Comparison of ENCODE assay signal across 8 cellular contexts in genomic region chr16:23803591-23804123, GRCh38. TPM values are rescaled to one million over a fixed set of nuclear protein-coding genes. Genes with fewer than 3 reads are reported as not detected.
DNase-seq lines count a peak whose midpoint lies in the region; FAIRE-seq and TF ChIP-seq lines count a peak whose summit lies in the region.

No MANE protein-coding gene starts in this region.

- H3K4me3 ChIP-seq in DOHH2 (ENCODE audit: low read length) (no peak overlapping the region), endothelial cell of umbilical vein (replicated peaks in 1 of 3; ENCODE audit: insufficient read depth in 1 of 3, low read depth in 1 of 3, low read length in 3 of 3) (no peak overlapping the region), stomach (no peak overlapping the region)

- TF ChIP-seq POLR2A in endothelial cell of umbilical vein (IDR thresholded peaks at IDR 0.05; ENCODE audit: low read depth, low read length) = no peak
- no peak for TF ChIP-seq POLR2A in stomach (IDR thresholded peaks at IDR 0.05)

- no peak overlapping the region for H3K27ac Mint-ChIP-seq in nephron progenitor cell

- TF ChIP-seq EP300 in stomach (IDR thresholded peaks at IDR 0.05) = no peak

- H3K27me3 ChIP-seq in DOHH2 (ENCODE audit: control insufficient read depth, low read length) (peaks cover 6% of the 10 kb centered on the region), endothelial cell of umbilical vein (ENCODE audit: control insufficient read depth in 2 of 2, insufficient read depth in 2 of 2, low read length in 2 of 2) (no peaks in the 10 kb centered on the region), stomach (peaks cover 0 to 13% (median 0%) of the 10 kb centered on the region in 3 donors)

- H3K9me3 ChIP-seq in DOHH2 (ENCODE audit: control insufficient read depth, insufficient read depth, low read length) (no peaks in the 10 kb centered on the region), endothelial cell of umbilical vein (replicated peaks; ENCODE audit: control insufficient read depth, insufficient read depth, low read length) (no peaks in the 10 kb centered on the region), stomach (no peaks in the 10 kb centered on the region)

- H3K9me3 Mint-ChIP-seq in nephron progenitor cell = no peaks in the 10 kb centered on the region

- FAIRE-seq in endothelial cell of umbilical vein (lab: Jason Lieb, UNC) = peak; percentile 24

- peaks cover 15% of the 10 kb centered on the region for H3K27me3 Mint-ChIP-seq in nephron progenitor cell (ENCODE audit: low read depth, poor library complexity)

- TF ChIP-seq CTCF in DOHH2 (IDR thresholded peaks at IDR 0.05; ENCODE audit: low read depth, low read length, poor library complexity, severe bottlenecking) (peak; percentile 80), endothelial cell of umbilical vein (IDR thresholded peaks at IDR 0.05; ENCODE audit: extremely low read depth in 1 of 2, insufficient read depth in 1 of 2, low read depth in 1 of 2, low read length in 2 of 2) (peak; percentile 16 to 37), nephron progenitor cell (IDR thresholded peaks at IDR 0.05) (peak; percentile 41), stomach (IDR thresholded peaks at IDR 0.05) (peak in 4 of 7 experiments; percentile 19 to 47 (median 32))

- POLR2A ChIA-PET in HEK293T (lab: Yijun Ruan, JAX) (no interaction called here), endothelial cell of umbilical vein (lab: Charles Lee) (no interaction called here)

- peaks cover 13% of the 10 kb centered on the region for H3K4me1 ChIP-seq in DOHH2 (ENCODE audit: control insufficient read depth, low read length)
- H3K4me1 ChIP-seq in endothelial cell of umbilical vein (ENCODE audit: control insufficient read depth, extremely low read depth, insufficient read depth, low read length) = no peaks in the 10 kb centered on the region
- H3K4me1 ChIP-seq in stomach = peaks cover 0 to 17% (median 10%) of the 10 kb centered on the region in 4 donors

- H3K9me1 ChIP-seq in endothelial cell of umbilical vein (replicated peaks; ENCODE audit: control insufficient read depth, extremely low read depth, insufficient read depth, low read length) = no peaks in the 10 kb centered on the region

- no peaks in the 10 kb centered on the region for H3K79me2 ChIP-seq in DOHH2 (ENCODE audit: control insufficient read depth, low read length)
- H3K79me2 ChIP-seq in endothelial cell of umbilical vein (ENCODE audit: control insufficient read depth, insufficient read depth, low read length) = no peaks in the 10 kb centered on the region

- no peaks in the 10 kb centered on the region for H3K4me1 Mint-ChIP-seq in nephron progenitor cell

- DNase-seq in HEK293T (ENCODE audit: extremely low spot score) (peak; percentile 65), NCI-H748 treated with DMSO at 0.1 percent for 48 hours (lab: John Stamatoyannopoulos, UW) (peak; percentile 11), endothelial cell of umbilical vein (ENCODE audit: low read depth, low spot score) (peak; percentile 15), nephron progenitor cell (peak; percentile 57), stomach (peak; percentile 47), mesenteric fat pad (ENCODE audit: low spot score) (no peak)
- DNase-seq in activated CD8-positive, alpha-beta memory T cell treated with anti-CD3 and anti-CD28 coated beads for 24 hours = peak; percentile 83

- no peak overlapping the region for H2AFZ ChIP-seq in endothelial cell of umbilical vein (ENCODE audit: low read depth, low read length)

- 6 to 9% (median 7%) methylated on average over 9 of the region's 9 CpGs for WGBS in stomach, 5 donors

- H3K36me3 Mint-ChIP-seq in nephron progenitor cell (ENCODE audit: low read depth) = no peaks in the 10 kb centered on the region

- H4K20me1 ChIP-seq in DOHH2 (ENCODE audit: control insufficient read depth, insufficient read depth, low read depth, low read length) = no peaks in the 10 kb centered on the region
- H4K20me1 ChIP-seq in endothelial cell of umbilical vein (replicated peaks; ENCODE audit: control insufficient read depth, extremely low read depth, insufficient read depth, low read length) = no peaks in the 10 kb centered on the region

- CTCF ChIA-PET in HEK293T (lab: Yijun Ruan, JAX) = interaction anchor here (0.6 to 2.2 kb wide), 12 partner anchors 9 to 703 kb away, joined by 3 to 10 read pairs (median 4); no protein-coding TSS in a partner anchor
- CTCF ChIA-PET in endothelial cell of umbilical vein (lab: Charles Lee) = interaction anchor here (1.1 to 13.3 kb wide), 5 partner anchors 10 to 701 kb away, joined by 4 to 133 read pairs (median 13); no protein-coding TSS in a partner anchor

- intact Hi-C loops in endothelial cell of umbilical vein (cut with micrococcal nuclease) = no loop called here
- intact Hi-C loops in stomach (cut with DNase I; ENCODE audit: low total_unique reads) = loop anchor here (10.0 kb wide), 1 partner anchor 231 kb away; no protein-coding TSS in a partner anchor

- no peak overlapping the region for H3K27ac ChIP-seq in DOHH2 (ENCODE audit: low read depth, low read length)
- no peak overlapping the region for H3K27ac ChIP-seq in endothelial cell of umbilical vein (ENCODE audit: insufficient read depth, low read depth, low read length)
- no peak overlapping the region for H3K27ac ChIP-seq in stomach

- no peaks in the 10 kb centered on the region for H3K9me2 ChIP-seq in DOHH2 (replicated peaks; ENCODE audit: control insufficient read depth, low read length)

- BruUV-seq in endothelial cell of umbilical vein (replicated peaks; lab: Mats Ljungman, UMichigan) = no TSS peak

- H3K4me2 ChIP-seq in DOHH2 (ENCODE audit: low read length) (peak overlapping the region; percentile 27; the same call in 1 of the 2 replicates), endothelial cell of umbilical vein (ENCODE audit: insufficient read depth, low read length) (no peak overlapping the region)

- H3K4me3 Mint-ChIP-seq in nephron progenitor cell = no peak overlapping the region

- H3K9ac ChIP-seq in endothelial cell of umbilical vein (replicated peaks; ENCODE audit: extremely low read depth, insufficient read depth, low read length) = no peak overlapping the region

- no peaks in the 10 kb centered on the region for H3F3A ChIP-seq in DOHH2 (ENCODE audit: control insufficient read depth, insufficient read depth)

- dilution Hi-C loops in endothelial cell of umbilical vein (cut with MboI; ENCODE audit: extremely low pct_ligation_motif_present, low sequenced_read_pairs) = no loop called here

- H3K36me3 ChIP-seq in DOHH2 (ENCODE audit: control insufficient read depth, low read length) = no peaks in the 10 kb centered on the region
- no peaks in the 10 kb centered on the region for H3K36me3 ChIP-seq in endothelial cell of umbilical vein (ENCODE audit: control insufficient read depth in 2 of 2, extremely low read depth in 1 of 2, insufficient read depth in 2 of 2, low read length in 2 of 2)
- no peaks in the 10 kb centered on the region for H3K36me3 ChIP-seq in stomach

TF ChIP-seq in HEK293T, 16 proteins besides CTCF, POLR2A, EP300 and RAD21:
- TF ChIP-seq SP1 (IDR thresholded peaks at IDR 0.05) (no peak), NFRKB (IDR thresholded peaks at IDR 0.05) (no peak)

TF ChIP-seq in endothelial cell of umbilical vein, 7 proteins besides CTCF, POLR2A, EP300 and RAD21:
- TF ChIP-seq GATA2 (IDR thresholded peaks at IDR 0.05; ENCODE audit: insufficient read depth, insufficient read length, low read depth, low read length) = no peak
- TF ChIP-seq MYC (IDR thresholded peaks at IDR 0.05; ENCODE audit: low read depth, low read length) = no peak
- TF ChIP-seq POLR2AphosphoS5 (IDR thresholded peaks at IDR 0.05; ENCODE audit: insufficient read depth, low read depth, low read length) = no peak
- TF ChIP-seq MAX (IDR thresholded peaks at IDR 0.05; ENCODE audit: insufficient read depth, insufficient read length) = no peak
- no peak for TF ChIP-seq EZH2 (IDR thresholded peaks at IDR 0.05; ENCODE audit: borderline replicate concordance, low read depth, low read length, severe bottlenecking)
- no peak for TF ChIP-seq FOS (IDR thresholded peaks at IDR 0.05; ENCODE audit: borderline replicate concordance, insufficient read depth, low read length)
- TF ChIP-seq JUN (IDR thresholded peaks at IDR 0.05; ENCODE audit: borderline replicate concordance, insufficient read depth, insufficient read length, low read depth) = no peak

RNA-seq across cellular contexts. Expression of gene PRKCB, which starts 32.1 kb away (rescaled TPM):
- total RNA-seq in endothelial cell of umbilical vein (not detected in 2 replicates), stomach (10 to 100 TPM; 10.6 to 49.6 (median 19.7) TPM), mesenteric fat pad (11.0 TPM)
- polyA plus RNA-seq in endothelial cell of umbilical vein (0.01 TPM in 1 of 2 replicates, not detected in the other), stomach (1 to 10 TPM; 1.1 to 2.0 (median 1.2) TPM)
- polyA plus RNA-seq in endothelial cell of umbilical vein (2011; cell fraction: cytosol; rRNA removed) = 0.08 TPM in 1 of 2 replicates, not detected in the other
- not detected in 2 replicates for polyA plus RNA-seq in endothelial cell of umbilical vein (2011; cell fraction: nucleus; rRNA removed)
- polyA plus RNA-seq in endothelial cell of umbilical vein (2012) = not detected in 2 replicates
- polyA minus RNA-seq in endothelial cell of umbilical vein = 3.5 and 7.9 TPM in 2 replicates
- 13.6 TPM for polyA minus RNA-seq in endothelial cell of umbilical vein (2011; cell fraction: cytosol; rRNA and poly(A)+ RNA removed)
- not detected in 2 replicates for polyA minus RNA-seq in endothelial cell of umbilical vein (2011; cell fraction: nucleus; rRNA and poly(A)+ RNA removed)

RNA-seq across cellular contexts. Expression of gene CHP2, which starts 48.8 kb away (rescaled TPM):
- total RNA-seq in endothelial cell of umbilical vein (not detected in 2 replicates), stomach (100 to 1,000 TPM in 1 of 5 donors, 1 to 10 TPM in 1, not detected in 3; 1.8 to 116 TPM), mesenteric fat pad (0.22 TPM)
- polyA plus RNA-seq in endothelial cell of umbilical vein (not detected in 2 replicates), stomach (under 1 TPM in 2 of 3 donors, not detected in 1; 0.05 to 0.25 TPM)
- polyA plus RNA-seq in endothelial cell of umbilical vein (2011; cell fraction: cytosol; rRNA removed) = not detected in 2 replicates
- polyA plus RNA-seq in endothelial cell of umbilical vein (2011; cell fraction: nucleus; rRNA removed) = not detected in 2 replicates
- not detected in 2 replicates for polyA plus RNA-seq in endothelial cell of umbilical vein (2012)
- 0.06 TPM in 1 of 2 replicates, not detected in the other for polyA minus RNA-seq in endothelial cell of umbilical vein
- not detected for polyA minus RNA-seq in endothelial cell of umbilical vein (2011; cell fraction: cytosol; rRNA and poly(A)+ RNA removed)
- not detected in 2 replicates for polyA minus RNA-seq in endothelial cell of umbilical vein (2011; cell fraction: nucleus; rRNA and poly(A)+ RNA removed)

Comparison
In these comparisons a context has a peak if more than half of its experiments do, and no peak if none do; other contexts are left out.
1. CTCF ChIP-seq: peak in every context shown above with its lines; median percentile 80 in DOHH2; 41 in nephron progenitor cell; 32 in stomach; 26 in endothelial cell of umbilical vein.
2. RNA of gene PRKCB, which starts 32.1 kb away (total RNA-seq): 10.6 to 49.6 TPM in stomach and 11.0 TPM in mesenteric fat pad (single experiment); not detected in endothelial cell of umbilical vein; every median in the first group is over 10 times any median in the second.